In genomic region chr4:99117876-99118693, GRCh38 we compare ENCODE assay signal across 11 cellular contexts. TPM values are rescaled to one million over a fixed set of nuclear protein-coding genes. Genes with fewer than 3 reads are reported as not detected.
DNase-seq lines count a peak whose midpoint lies in the region; ATAC-seq and TF ChIP-seq lines count a peak whose summit lies in the region.
"Had no signal": no experiment of that assay in that cellular context is flagged by ENCODE, and none has a peak within 500 bp of the region (broad histone marks: within the 10 kb centered on the region; RNA-seq: fewer than 3 reads in every experiment).

No MANE protein-coding gene starts in this region.

- CTCF ChIA-PET in Panc1 (lab: Charles Lee) = no interaction called here

- WGBS in suprapubic skin = 44% methylated on average over 8 of the region's 9 CpGs

- H3K27ac ChIP-seq in left ventricle myocardium inferior (replicated peaks) = no peak overlapping the region
- H3K27ac ChIP-seq in Panc1 (ENCODE audit: low read length) = no peak overlapping the region
- peak overlapping the region; percentile 11 to 59 for H3K27ac ChIP-seq in uterus
- no peak overlapping the region for H3K27ac ChIP-seq in suprapubic skin

- H3K4me3 ChIP-seq in left ventricle myocardium inferior (no peak overlapping the region), Panc1 (ENCODE audit: low read depth in 2 of 2, low read length in 2 of 2) (no peak overlapping the region), fibroblast of pulmonary artery (replicated peaks; ENCODE audit: low read depth, low read length) (no peak overlapping the region), uterus (no peak overlapping the region), suprapubic skin (no peak overlapping the region)

- TF ChIP-seq POLR2A in uterus (IDR thresholded peaks at IDR 0.05) = no peak
- no peak for TF ChIP-seq POLR2A in suprapubic skin (IDR thresholded peaks at IDR 0.05)

- H3K4me1 ChIP-seq in left ventricle myocardium inferior (peaks cover 4% of the 10 kb centered on the region), Panc1 (ENCODE audit: control insufficient read depth, insufficient read depth, low read length) (no peaks in the 10 kb centered on the region), uterus (no peaks in the 10 kb centered on the region), suprapubic skin (no peaks in the 10 kb centered on the region)

- no peaks in the 10 kb centered on the region for H3K36me3 ChIP-seq in left ventricle myocardium inferior
- no peaks in the 10 kb centered on the region for H3K36me3 ChIP-seq in Panc1 (ENCODE audit: control insufficient read depth, insufficient read depth, low read length)
- no peaks in the 10 kb centered on the region for H3K36me3 ChIP-seq in uterus
- no peaks in the 10 kb centered on the region for H3K36me3 ChIP-seq in suprapubic skin

- TF ChIP-seq EP300 in suprapubic skin (IDR thresholded peaks at IDR 0.05) = no peak

- in situ Hi-C loops in Panc1 (cut with HindIII; ENCODE audit: low pct_unique_long_range_greater_than_20kb, low sequenced_read_pairs) = no loop called here

- DNase-seq in left ventricle myocardium inferior (no peak), left ventricle myocardium superior (no peak), Panc1 (ENCODE audit: low read depth, low spot score) (no peak), fibroblast of pulmonary artery (ENCODE audit: low read depth) (peak; percentile 55), uterus (no peak), suprapubic skin (ENCODE audit: low spot score in 2 of 2) (no peak)
- DNase-seq: retina had no signal

- H3K27me3 ChIP-seq in left ventricle myocardium inferior (ENCODE audit: low read depth) = no peaks in the 10 kb centered on the region
- H3K27me3 ChIP-seq in Panc1 (ENCODE audit: control insufficient read depth, insufficient read depth, low read length) = no peaks in the 10 kb centered on the region
- no peaks in the 10 kb centered on the region for H3K27me3 ChIP-seq in uterus
- no peaks in the 10 kb centered on the region for H3K27me3 ChIP-seq in suprapubic skin

- BruUV-seq in Panc1 (replicated peaks; lab: Mats Ljungman, UMichigan) = no TSS peak

- H3K9me3 ChIP-seq in left ventricle myocardium inferior (replicated peaks) (no peaks in the 10 kb centered on the region), Panc1 (ENCODE audit: control insufficient read depth, insufficient read depth, low read depth, low read length) (no peaks in the 10 kb centered on the region), uterus (no peaks in the 10 kb centered on the region), suprapubic skin (no peaks in the 10 kb centered on the region)

- intact Hi-C loops in left ventricle myocardium inferior (cut with micrococcal nuclease) (loop anchor here (2.0 to 5.0 kb wide), 2 partner anchors 289 to 345 kb away; no protein-coding TSS in a partner anchor), left ventricle myocardium superior (cut with micrococcal nuclease) (loop anchor here (5.0 kb wide), 1 partner anchor 289 kb away; no protein-coding TSS in a partner anchor), Panc1 (cut with micrococcal nuclease; ENCODE audit: unreplicated experiment) (loop anchor here (1.0 to 2.0 kb wide), 2 partner anchors 287 to 345 kb away; no protein-coding TSS in a partner anchor), uterus (cut with DNase I; ENCODE audit: low total_unique reads) (loop anchor here (5.0 kb wide), 1 partner anchor 289 kb away; no protein-coding TSS in a partner anchor)

- ATAC-seq in left ventricle myocardium superior (no peak), Panc1 (no peak), HG02642 (IDR thresholded peaks at IDR 0.05; ENCODE audit: poor library complexity, unreplicated experiment) (no peak), GM21576 (IDR thresholded peaks at IDR 0.05; ENCODE audit: unreplicated experiment) (no peak)

- POLR2A ChIA-PET in Panc1 (lab: Charles Lee) = no interaction called here

- peak; percentile 57 for TF ChIP-seq CTCF in left ventricle myocardium inferior (IDR thresholded peaks at IDR 0.05; ENCODE audit: borderline replicate concordance)
- TF ChIP-seq CTCF in Panc1 (IDR thresholded peaks at IDR 0.05) = peak; percentile 35; the same call in 1 of the 2 replicates
- TF ChIP-seq CTCF in fibroblast of pulmonary artery (IDR thresholded peaks at IDR 0.05; ENCODE audit: low read length, missing control alignments) = peak; percentile 44
- peak in 2 of 4 experiments; percentile 38 to 53 for TF ChIP-seq CTCF in uterus (IDR thresholded peaks at IDR 0.05)
- no peak for TF ChIP-seq CTCF in suprapubic skin (IDR thresholded peaks at IDR 0.05)

RNA-seq across cellular contexts. Expression of gene ADH4, which starts 26.0 kb away (rescaled TPM):
- total RNA-seq in left ventricle myocardium inferior (not detected), left ventricle myocardium superior (not detected), Panc1 (2021; ENCODE audit: unreplicated experiment) (0.10 TPM), uterus (1 to 10 TPM in 1 of 4 donors, not detected in 3; 3.2 TPM), suprapubic skin (1 to 10 TPM in 1 of 4 donors, under 1 TPM in 2, not detected in 1; 0.89 to 2.0 (median 0.98) TPM)
- polyA plus RNA-seq in Panc1 (2012; ENCODE audit: insufficient read length) = not detected
- total RNA-seq: G401, urinary bladder had no signal

RNA-seq across cellular contexts. Expression of gene ADH5, which starts 29.5 kb away (rescaled TPM):
- total RNA-seq in left ventricle myocardium inferior (179 TPM), left ventricle myocardium superior (202 TPM), Panc1 (2021; ENCODE audit: unreplicated experiment) (117 TPM), uterus (100 to 1,000 TPM; 140 to 195 (median 175) TPM), suprapubic skin (10 to 100 TPM; 42.9 to 83.9 (median 63.8) TPM)
- polyA plus RNA-seq in Panc1 (2012; ENCODE audit: insufficient read length) = 80.9 TPM

Comparison
In these comparisons a context has a peak if more than half of its experiments do, and no peak if none do; other contexts are left out.
1. H3K27ac ChIP-seq: peak in uterus (2 of 2); none in left ventricle myocardium inferior (single experiment), Panc1 (single experiment) and suprapubic skin (single experiment).
2. CTCF ChIP-seq: peak in left ventricle myocardium inferior (single experiment), Panc1 (single experiment) and fibroblast of pulmonary artery (single experiment); none in suprapubic skin (0 of 2).